ENCODE assay signal across 8 cellular contexts in genomic region chr1:21294266-21295058, GRCh38. TPM values are rescaled to one million over a fixed set of nuclear protein-coding genes. Genes with fewer than 3 reads are reported as not detected.
DNase-seq lines count a peak whose midpoint lies in the region; ATAC-seq and FAIRE-seq lines count a peak whose summit lies in the region.

No MANE protein-coding gene starts in this region.

- CTCF ChIA-PET in CD4-positive, alpha-beta memory T cell (lab: Charles Lee; ENCODE audit: partially characterized antibody) = interaction anchor here (0.6 to 13.0 kb wide), 12 partner anchors 9 to 74 kb away, joined by 3 to 144 read pairs (median 16); no protein-coding TSS in a partner anchor

- peaks cover 42 to 95% (median 69%) of the 10 kb centered on the region in 4 donors for H3K4me1 Mint-ChIP-seq in CD4-positive, alpha-beta memory T cell

- H3K27ac Mint-ChIP-seq in CD4-positive, alpha-beta memory T cell = peak overlapping the region; percentile 96 to 100 (median 99)

- no peaks in the 10 kb centered on the region for H3K27me3 Mint-ChIP-seq in CD4-positive, alpha-beta memory T cell

- peaks cover 84% of the 10 kb centered on the region for H3K4me1 ChIP-seq in CD4-positive, alpha-beta memory T cell (ENCODE audit: insufficient read depth, low read length)

- peaks cover 0 to 2% (median 0%) of the 10 kb centered on the region in 8 donors for H3K9me3 Mint-ChIP-seq in CD4-positive, alpha-beta memory T cell

- FAIRE-seq in urothelium cell line (lab: Jason Lieb, UNC) = no peak

- no peaks in the 10 kb centered on the region for H3K36me3 ChIP-seq in CD4-positive, alpha-beta memory T cell (ENCODE audit: insufficient read depth, low read length)

- peak overlapping the region; percentile 99 for H3K27ac ChIP-seq in CD4-positive, alpha-beta memory T cell (ENCODE audit: low read depth, low read length)

- peak overlapping the region; percentile 79 to 81 for H3K4me3 ChIP-seq in CD4-positive, alpha-beta memory T cell (ENCODE audit: low read length in 2 of 2)

- no peaks in the 10 kb centered on the region for H3K27me3 ChIP-seq in CD4-positive, alpha-beta memory T cell (ENCODE audit: insufficient read depth, low read length)

- no peaks in the 10 kb centered on the region for H3K9me3 ChIP-seq in CD4-positive, alpha-beta memory T cell (ENCODE audit: control insufficient read depth in 1 of 2, low read length in 2 of 2)

- H3K36me3 Mint-ChIP-seq in CD4-positive, alpha-beta memory T cell = peaks cover 0 to 25% of the 10 kb centered on the region in 2 donors

- intact Hi-C loops in CD4-positive, alpha-beta memory T cell (cut with micrococcal nuclease) = loop anchor here (5.0 kb wide), 2 partner anchors 37 to 507 kb away; partner anchors contain the start of gene HP1BP3

- POLR2A ChIA-PET in CD4-positive, alpha-beta memory T cell (lab: Charles Lee; ENCODE audit: partially characterized antibody) = interaction anchor here (0.7 to 10.9 kb wide), 20 partner anchors 9 to 746 kb away, joined by 3 to 309 read pairs (median 14); partner anchors contain the start of gene HP1BP3

- H3K4me3 Mint-ChIP-seq in CD4-positive, alpha-beta memory T cell = peak overlapping the region; percentile 86 to 99 (median 94)

- ATAC-seq in GM21390 (IDR thresholded peaks at IDR 0.05; ENCODE audit: unreplicated experiment) = peak; percentile 50

- DNase-seq in CD4-positive, alpha-beta memory T cell = peak; percentile 93 to 99 (median 97)
- DNase-seq in HT1080 (ENCODE audit: low read depth) (peak; percentile 64), glomerular visceral epithelial cell (ENCODE audit: extremely low spot score) (peak; percentile 68), urothelium cell line (ENCODE audit: low spot score) (no peak), RKO (ENCODE audit: low spot score) (no peak)
- DNase-seq in activated CD8-positive, alpha-beta memory T cell treated with anti-CD3 and anti-CD28 coated beads for 24 hours = peak; percentile 89
- peak; percentile 90 for DNase-seq in stimulated activated CD4-positive, alpha-beta T cell treated with anti-CD3 and anti-CD28 coated beads, Interleukin-4, amount 100 ng/mL, for 24 hours

RNA-seq across cellular contexts. Expression of gene ECE1, which starts 4.2 kb away (rescaled TPM):
- 100 to 1,000 TPM in 1 of 2 experiments, 10 to 100 TPM in 1; 86.0 to 104 TPM for total RNA-seq in CD4-positive, alpha-beta memory T cell
- polyA plus RNA-seq in CD4-positive, alpha-beta memory T cell = 10 to 100 TPM; 10.0 to 65.2 TPM
- 66.6 and 72.6 TPM in 2 replicates for total RNA-seq in HT1080 (2014; rRNA removed; shearing (Covaris generic))
- 103 and 119 TPM in 2 replicates for polyA plus RNA-seq in HT1080 (2015; cell fraction: cytosol; rRNA removed)
- polyA plus RNA-seq in HT1080 (2015; cell fraction: nucleus; rRNA removed) = 211 and 256 TPM in 2 replicates

Comparison
In these comparisons a context has a peak if more than half of its experiments do, and no peak if none do; other contexts are left out.
1. DNase-seq: peak in CD4-positive, alpha-beta memory T cell (5 of 5), HT1080 (single experiment), activated CD8-positive, alpha-beta memory T cell treated with anti-CD3 and anti-CD28 coated beads for 24 hours (single experiment), glomerular visceral epithelial cell (single experiment) and stimulated activated CD4-positive, alpha-beta T cell treated with anti-CD3 and anti-CD28 coated beads, Interleukin-4, amount 100 ng/mL, for 24 hours (single experiment); none in urothelium cell line (single experiment) and RKO (single experiment).